Comparison of ENCODE assay signal across 28 cellular contexts in genomic region chr15:31252386-31252785, GRCh38.
DNase-seq lines count a peak whose midpoint lies in the region; ATAC-seq, FAIRE-seq and TF ChIP-seq lines count a peak whose summit lies in the region.
"Had no signal": no experiment of that assay in that cellular context is flagged by ENCODE, and none has a peak within 500 bp of the region (broad histone marks: within the 10 kb centered on the region; RNA-seq: fewer than 3 reads in every experiment).

No MANE protein-coding gene starts in this region.

- H3K27ac ChIP-seq in astrocyte (ENCODE audit: low read depth, low read length) (no peak overlapping the region), kidney (ENCODE audit: low read depth in 2 of 2, low read length in 2 of 2) (no peak overlapping the region), GM23338 (ENCODE audit: low read depth) (no peak overlapping the region)
- H3K27ac ChIP-seq: BLaER1 treated with 17β-estradiol and CSF1 and Interleukin-3, amounts not matched to agents 10 nM and 100 nM; HL-60; RWPE1; SK-N-MC had no signal

- FAIRE-seq in astrocyte (lab: Jason Lieb, UNC) (no peak), kidney (lab: Jason Lieb, UNC) (no peak)
- FAIRE-seq: GM12878 had no signal

- H3K4me1 Mint-ChIP-seq in astrocyte (ENCODE audit: low read depth, unreplicated experiment) (peaks cover 2% of the 10 kb centered on the region), GM23338 (no peaks in the 10 kb centered on the region)

- H3K27ac Mint-ChIP-seq in astrocyte (ENCODE audit: unreplicated experiment) (no peak overlapping the region), GM23338 (no peak overlapping the region)
- H3K27ac Mint-ChIP-seq: CD4-positive, alpha-beta memory T cell; T-helper 17 cell had no signal

- no peak for TF ChIP-seq CTCF in astrocyte (IDR thresholded peaks at IDR 0.05; ENCODE audit: insufficient read depth, low read depth, low read length)
- no peak for TF ChIP-seq CTCF in kidney (IDR thresholded peaks at IDR 0.05; ENCODE audit: borderline replicate concordance, extremely low read depth, insufficient read depth)
- TF ChIP-seq CTCF in GM23338 (conservative IDR thresholded peaks at IDR 0.05; ENCODE audit: low read depth in 2 of 2), result no peak

- no peaks in the 10 kb centered on the region for H3K9me3 ChIP-seq in astrocyte (ENCODE audit: insufficient read depth, low read depth, low read length)
- H3K9me3 ChIP-seq in kidney (ENCODE audit: control insufficient read depth in 1 of 2, low read length in 2 of 2), result no peaks in the 10 kb centered on the region
- H3K9me3 ChIP-seq: BLaER1 treated with 17β-estradiol and CSF1 and Interleukin-3, amounts not matched to agents 10 nM and 100 nM; HAP-1 had no signal

- no peaks in the 10 kb centered on the region for H3K9me3 Mint-ChIP-seq in astrocyte (ENCODE audit: unreplicated experiment)
- H3K9me3 Mint-ChIP-seq in GM23338, result no peaks in the 10 kb centered on the region; the same call in 2 of the 3 replicates
- H3K9me3 Mint-ChIP-seq: CD4-positive, alpha-beta memory T cell had no signal

- H3K4me3 ChIP-seq in astrocyte (ENCODE audit: insufficient read depth, low read depth, low read length), result no peak overlapping the region
- no peak overlapping the region for H3K4me3 ChIP-seq in kidney (ENCODE audit: low read length in 2 of 2)
- H3K4me3 ChIP-seq in GM23338, result no peak overlapping the region
- H3K4me3 ChIP-seq: BLaER1 treated with 17β-estradiol and CSF1 and Interleukin-3, amounts not matched to agents 10 nM and 100 nM; GM12878; HAP-1; SK-N-MC had no signal

- H4K20me1 ChIP-seq in astrocyte (ENCODE audit: insufficient read depth, low read length), result no peaks in the 10 kb centered on the region
- no peaks in the 10 kb centered on the region for H4K20me1 ChIP-seq in GM23338 (replicated peaks; ENCODE audit: insufficient read depth)
- H4K20me1 ChIP-seq: BLaER1 treated with 17β-estradiol and CSF1 and Interleukin-3, amounts not matched to agents 10 nM and 100 nM had no signal

- no peaks in the 10 kb centered on the region for H3K36me3 ChIP-seq in astrocyte (ENCODE audit: insufficient read depth, low read length)
- no peaks in the 10 kb centered on the region for H3K36me3 ChIP-seq in kidney (ENCODE audit: control insufficient read depth in 1 of 2, insufficient read depth in 2 of 2, low read length in 2 of 2)
- H3K36me3 ChIP-seq in GM23338 (ENCODE audit: insufficient read depth), result no peaks in the 10 kb centered on the region
- H3K36me3 ChIP-seq: BLaER1 treated with 17β-estradiol and CSF1 and Interleukin-3, amounts not matched to agents 10 nM and 100 nM; HAP-1 had no signal

- H3K36me3 Mint-ChIP-seq in astrocyte (ENCODE audit: low read depth, unreplicated experiment) (no peaks in the 10 kb centered on the region), GM23338 (ENCODE audit: low read depth) (no peaks in the 10 kb centered on the region)
- H3K36me3 Mint-ChIP-seq: CD4-positive, alpha-beta memory T cell had no signal

- no peak overlapping the region for H2AFZ ChIP-seq in astrocyte (ENCODE audit: low read depth, low read length)
- no peak overlapping the region for H2AFZ ChIP-seq in GM23338

- H3K79me2 ChIP-seq in astrocyte (ENCODE audit: insufficient read depth, low read length) (no peaks in the 10 kb centered on the region), GM23338 (replicated peaks; ENCODE audit: insufficient read depth) (no peaks in the 10 kb centered on the region)

- peaks cover 29% of the 10 kb centered on the region for H3K27me3 Mint-ChIP-seq in astrocyte (ENCODE audit: low read depth, unreplicated experiment)
- peaks cover 8% of the 10 kb centered on the region for H3K27me3 Mint-ChIP-seq in GM23338 (ENCODE audit: insufficient read depth, low read depth, poor library complexity)
- H3K27me3 Mint-ChIP-seq: CD4-positive, alpha-beta memory T cell had no signal

- no peaks in the 10 kb centered on the region for H3K9me2 ChIP-seq in GM23338 (ENCODE audit: insufficient read depth)

- H3K4me3 Mint-ChIP-seq in astrocyte (ENCODE audit: unreplicated experiment) (no peak overlapping the region), GM23338 (no peak overlapping the region)
- H3K4me3 Mint-ChIP-seq: CD4-positive, alpha-beta memory T cell; T-helper 17 cell had no signal

- H3K4me2 ChIP-seq in astrocyte (ENCODE audit: low read length) (peak overlapping the region; percentile 9), GM23338 (no peak overlapping the region)
- H3K4me2 ChIP-seq: BLaER1 treated with 17β-estradiol and CSF1 and Interleukin-3, amounts not matched to agents 10 nM and 100 nM had no signal

- DNase-seq in EH (ENCODE audit: low read depth) (peak; percentile 33), NCI-H69 (lab: John Stamatoyannopoulos, UW) (peak; percentile 23), astrocyte (ENCODE audit: low read depth) (peak; percentile 25), kidney (peak; percentile 10), GM23338 (ENCODE audit: low spot score) (no peak), NCI-H1694 treated with DMSO at 0.1 percent for 48 hours (lab: John Stamatoyannopoulos, UW) (no peak), DMS153 (lab: John Stamatoyannopoulos, UW) (no peak), retina (no peak)
- DNase-seq: 8988T; CD4-positive, alpha-beta memory T cell; COR-L47; EL; GDM1; NCI-H1048; NCI-H1417; NCI-H187; NCI-H2081 treated with DMSO at 0.1 percent for 48 hours; NCI-H2171; NCI-H446; NCI-H524 treated with DMSO at 0.1 percent for 48 hours; SHP77 treated with DMSO at 0.1 percent for 48 hours; T-helper 17 cell had no signal

- ATAC-seq in GM23338, result no peak
- ATAC-seq: GM12878, T-helper 17 cell had no signal

- H3F3A ChIP-seq in GM23338 (replicated peaks; ENCODE audit: low read depth), result no peaks in the 10 kb centered on the region

- intact Hi-C loops in kidney (cut with DNase I), result no loop called here

- H3K27me3 ChIP-seq in astrocyte (ENCODE audit: insufficient read depth, low read length), result peaks cover 5% of the 10 kb centered on the region
- no peaks in the 10 kb centered on the region for H3K27me3 ChIP-seq in GM23338 (ENCODE audit: insufficient read depth)
- H3K27me3 ChIP-seq: BLaER1 treated with 17β-estradiol and CSF1 and Interleukin-3, amounts not matched to agents 10 nM and 100 nM had no signal

- H3K4me1 ChIP-seq in astrocyte (ENCODE audit: insufficient read depth, low read length) (no peaks in the 10 kb centered on the region), kidney (ENCODE audit: control insufficient read depth in 1 of 2, insufficient read depth in 1 of 2, low read depth in 1 of 2, low read length in 2 of 2) (no peaks in the 10 kb centered on the region), GM23338 (ENCODE audit: insufficient read depth) (no peaks in the 10 kb centered on the region)
- H3K4me1 ChIP-seq: HAP-1 had no signal

- H3K9ac ChIP-seq in astrocyte (ENCODE audit: low read length), result no peak overlapping the region
- H3K9ac ChIP-seq in kidney (ENCODE audit: low read length in 2 of 2), result no peak overlapping the region
- H3K9ac ChIP-seq: BLaER1 treated with 17β-estradiol and CSF1 and Interleukin-3, amounts not matched to agents 10 nM and 100 nM had no signal

TF ChIP-seq in GM23338, 12 proteins besides CTCF, POLR2A, EP300 and RAD21 (continues in another document):
- TF ChIP-seq JUNB (IDR thresholded peaks at IDR 0.05; ENCODE audit: unreplicated experiment), result no peak
- TF ChIP-seq ZNF114 (CRISPR knock-in tag; IDR thresholded peaks at IDR 0.05), result no peak
- TF ChIP-seq POLR2AphosphoS5 (IDR thresholded peaks at IDR 0.05; ENCODE audit: low read depth), result no peak
- no peak for TF ChIP-seq EZH2phosphoT487 (IDR thresholded peaks at IDR 0.05; ENCODE audit: unreplicated experiment)
- TF ChIP-seq REST (IDR thresholded peaks at IDR 0.05; ENCODE audit: unreplicated experiment), result no peak
- TF ChIP-seq ETS1 (IDR thresholded peaks at IDR 0.05), result no peak
- no peak for TF ChIP-seq ZNF331 (CRISPR knock-in tag; IDR thresholded peaks at IDR 0.05; ENCODE audit: low read depth)
- no peak for TF ChIP-seq EZH2 (IDR thresholded peaks at IDR 0.05; ENCODE audit: low read depth, unreplicated experiment)

Comparison
In these comparisons a context has a peak if more than half of its experiments do, and no peak if none do; other contexts are left out.
1. DNase-seq: peak in EH (single experiment), NCI-H69 (single experiment), astrocyte (single experiment) and kidney (single experiment); none in GM23338 (single experiment), NCI-H1694 treated with DMSO at 0.1 percent for 48 hours (single experiment), DMS153 (single experiment) and retina (single experiment).